In genomic region chr1:156452863-156453262, GRCh38 we compare ENCODE assay signal across 18 cellular contexts. TPM values are rescaled to one million over a fixed set of nuclear protein-coding genes. Genes with fewer than 3 reads are reported as not detected.
A peak's percentile ranks its signal among the peaks of the same experiment; 100 is the strongest.
DNase-seq lines count a peak whose midpoint lies in the region; TF ChIP-seq lines count a peak whose summit lies in the region.
"Had no signal": no experiment of that assay in that cellular context is flagged by ENCODE, and none has a peak within 500 bp of the region (broad histone marks: within the 10 kb centered on the region; RNA-seq: fewer than 3 reads in every experiment).

No MANE protein-coding gene starts in this region.

- H3K4me1 ChIP-seq in Peyer's patch = peaks cover 0 to 9% (median 4%) of the 10 kb centered on the region in 4 donors

- H3K4me3 Mint-ChIP-seq in glutamatergic neuron (ENCODE audit: unreplicated experiment) = no peak overlapping the region

- peaks cover 2% of the 10 kb centered on the region for H3K9me3 Mint-ChIP-seq in glutamatergic neuron (ENCODE audit: unreplicated experiment)

- TF ChIP-seq CTCF in NB4 (IDR thresholded peaks at IDR 0.05; ENCODE audit: low read depth, low read length) (no peak), glutamatergic neuron (IDR thresholded peaks at IDR 0.05; ENCODE audit: partially characterized antibody, unreplicated experiment) (no peak), Peyer's patch (IDR thresholded peaks at IDR 0.05) (no peak)

- no peak for TF ChIP-seq POLR2A in NB4 (IDR thresholded peaks at IDR 0.05; ENCODE audit: extremely low read depth, insufficient read length)
- no peak for TF ChIP-seq POLR2A in Peyer's patch (IDR thresholded peaks at IDR 0.05)

- H3K4me1 Mint-ChIP-seq in glutamatergic neuron (ENCODE audit: low read depth, unreplicated experiment) = no peaks in the 10 kb centered on the region

- DNase-seq in SKM-1 treated with dmso at 0.1 percent for 144 hours (lab: John Stamatoyannopoulos, UW; ENCODE audit: unreplicated experiment) = peak; percentile 38
- no peak for DNase-seq in SKM-1 (lab: John Stamatoyannopoulos, UW; ENCODE audit: unreplicated experiment)
- peak; percentile 66 for DNase-seq in NB4 (ENCODE audit: low read depth)
- peak; percentile 43 for DNase-seq in SIG-M5 (lab: John Stamatoyannopoulos, UW)
- DNase-seq in NCI-H526 (lab: John Stamatoyannopoulos, UW) = no peak
- DNase-seq in glutamatergic neuron = no peak
- no peak for DNase-seq in Peyer's patch
- DNase-seq: 8988T, DMS53, EL, GF-D8, KBM-7, NCI-H1417, NCI-H1694 treated with DMSO at 0.1 percent for 48 hours, NCI-H2081 treated with DMSO at 0.1 percent for 48 hours, NCI-H2171 treated with DMSO at 0.1 percent for 48 hours, NCI-H524 treated with DMSO at 0.1 percent for 48 hours had no signal

- no peaks in the 10 kb centered on the region for H3K27me3 Mint-ChIP-seq in glutamatergic neuron (ENCODE audit: unreplicated experiment)

- H3K27me3 ChIP-seq in Peyer's patch = no peaks in the 10 kb centered on the region

- H3K27ac ChIP-seq in Peyer's patch = no peak overlapping the region
- H3K27ac ChIP-seq: C4-2B had no signal

- no peak overlapping the region for H3K27ac Mint-ChIP-seq in glutamatergic neuron (ENCODE audit: unreplicated experiment)

- H3K36me3 Mint-ChIP-seq in glutamatergic neuron (ENCODE audit: unreplicated experiment) = no peaks in the 10 kb centered on the region

- H3K36me3 ChIP-seq in Peyer's patch = no peaks in the 10 kb centered on the region

- H3K4me3 ChIP-seq in NB4 (ENCODE audit: low read depth, low read length) = no peak overlapping the region
- H3K4me3 ChIP-seq in Peyer's patch = no peak overlapping the region

- H3K9me3 ChIP-seq in Peyer's patch = no peaks in the 10 kb centered on the region

RNA-seq across cellular contexts. Expression of gene MEF2D, which starts 47.7 kb away (rescaled TPM):
- total RNA-seq in glutamatergic neuron (ENCODE audit: unreplicated experiment) (50.0 TPM), Peyer's patch (10 to 100 TPM; 46.8 to 97.4 (median 64.1) TPM)

Comparison
In these comparisons a context has a peak if more than half of its experiments do, and no peak if none do; other contexts are left out.
1. DNase-seq: peak in SKM-1 treated with dmso at 0.1 percent for 144 hours (single experiment), NB4 (single experiment) and SIG-M5 (single experiment); none in SKM-1 (single experiment), NCI-H526 (0 of 2), glutamatergic neuron (single experiment) and Peyer's patch (0 of 3).